ENCODE assay signal across 1 cellular context in the genomic region with DNA sequence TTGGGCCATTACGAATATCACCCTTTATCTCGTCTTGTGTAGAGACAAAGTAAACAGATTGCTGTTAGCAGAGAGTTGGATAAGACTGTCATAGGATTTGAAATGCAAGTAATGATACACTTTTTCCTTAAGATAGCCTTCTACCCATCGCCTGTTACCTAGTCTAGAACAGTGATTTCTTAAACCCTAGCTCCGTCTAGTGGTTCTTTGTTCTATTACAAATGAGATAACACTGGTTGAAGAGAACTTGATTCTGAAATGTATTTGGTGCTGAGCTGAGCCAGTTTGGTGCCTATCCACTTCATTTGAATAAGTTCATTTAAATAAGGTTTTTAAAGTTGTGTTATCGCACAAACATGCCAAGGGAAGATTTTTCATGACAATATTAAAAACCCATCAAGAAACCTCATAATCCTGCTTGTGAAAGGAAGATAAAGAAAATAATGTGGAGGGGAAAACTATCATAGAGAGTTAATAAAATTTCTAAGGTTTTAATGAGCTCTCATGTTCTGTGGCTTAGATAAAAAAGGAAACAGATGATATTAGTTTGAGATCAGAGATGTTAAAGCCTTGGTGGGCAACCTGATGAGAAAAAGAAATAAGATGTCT.
TF ChIP-seq lines count a peak whose summit lies in the region.

No MANE protein-coding gene starts in this region.

TF ChIP-seq in K562, 482 proteins besides CTCF, POLR2A, EP300 and RAD21 (continued from another document):
- TF ChIP-seq RCOR1 (IDR thresholded peaks at IDR 0.05; ENCODE audit: borderline replicate concordance in 1 of 2, low read depth in 2 of 2, low read length in 2 of 2) = 0 out of 4 replicates have a peak, but pooled peaks of 1 of the 2 experiments have one; percentile 45
- no peak for TF ChIP-seq ZC3H11A (IDR thresholded peaks at IDR 0.05; ENCODE audit: low read depth, low read length)
- peak; percentile 74 for TF ChIP-seq DEAF1 (CRISPR knock-in tag; IDR thresholded peaks at IDR 0.05)
- 0 out of 2 replicates have a peak, but pooled peaks have one; percentile 24 for TF ChIP-seq CC2D1A (IDR thresholded peaks at IDR 0.05)
- TF ChIP-seq RFX1 (IDR thresholded peaks at IDR 0.05) = no peak
- TF ChIP-seq GTF2A2 (tag; IDR thresholded peaks at IDR 0.05) = no peak
- TF ChIP-seq JUND (IDR thresholded peaks at IDR 0.05; ENCODE audit: borderline replicate concordance, low read depth, low read length) = 0 out of 2 replicates have a peak, but pooled peaks have one; percentile 6
- TF ChIP-seq JUND (tag; IDR thresholded peaks at IDR 0.05; ENCODE audit: borderline replicate concordance, low read depth, low read length) = no peak
- TF ChIP-seq ATF1 (CRISPR knock-in tag; IDR thresholded peaks at IDR 0.05) = no peak
- TF ChIP-seq ATF1 (tag; IDR thresholded peaks at IDR 0.05) = 0 out of 2 replicates have a peak, but pooled peaks have one; percentile 18
- TF ChIP-seq, protein P1, sequence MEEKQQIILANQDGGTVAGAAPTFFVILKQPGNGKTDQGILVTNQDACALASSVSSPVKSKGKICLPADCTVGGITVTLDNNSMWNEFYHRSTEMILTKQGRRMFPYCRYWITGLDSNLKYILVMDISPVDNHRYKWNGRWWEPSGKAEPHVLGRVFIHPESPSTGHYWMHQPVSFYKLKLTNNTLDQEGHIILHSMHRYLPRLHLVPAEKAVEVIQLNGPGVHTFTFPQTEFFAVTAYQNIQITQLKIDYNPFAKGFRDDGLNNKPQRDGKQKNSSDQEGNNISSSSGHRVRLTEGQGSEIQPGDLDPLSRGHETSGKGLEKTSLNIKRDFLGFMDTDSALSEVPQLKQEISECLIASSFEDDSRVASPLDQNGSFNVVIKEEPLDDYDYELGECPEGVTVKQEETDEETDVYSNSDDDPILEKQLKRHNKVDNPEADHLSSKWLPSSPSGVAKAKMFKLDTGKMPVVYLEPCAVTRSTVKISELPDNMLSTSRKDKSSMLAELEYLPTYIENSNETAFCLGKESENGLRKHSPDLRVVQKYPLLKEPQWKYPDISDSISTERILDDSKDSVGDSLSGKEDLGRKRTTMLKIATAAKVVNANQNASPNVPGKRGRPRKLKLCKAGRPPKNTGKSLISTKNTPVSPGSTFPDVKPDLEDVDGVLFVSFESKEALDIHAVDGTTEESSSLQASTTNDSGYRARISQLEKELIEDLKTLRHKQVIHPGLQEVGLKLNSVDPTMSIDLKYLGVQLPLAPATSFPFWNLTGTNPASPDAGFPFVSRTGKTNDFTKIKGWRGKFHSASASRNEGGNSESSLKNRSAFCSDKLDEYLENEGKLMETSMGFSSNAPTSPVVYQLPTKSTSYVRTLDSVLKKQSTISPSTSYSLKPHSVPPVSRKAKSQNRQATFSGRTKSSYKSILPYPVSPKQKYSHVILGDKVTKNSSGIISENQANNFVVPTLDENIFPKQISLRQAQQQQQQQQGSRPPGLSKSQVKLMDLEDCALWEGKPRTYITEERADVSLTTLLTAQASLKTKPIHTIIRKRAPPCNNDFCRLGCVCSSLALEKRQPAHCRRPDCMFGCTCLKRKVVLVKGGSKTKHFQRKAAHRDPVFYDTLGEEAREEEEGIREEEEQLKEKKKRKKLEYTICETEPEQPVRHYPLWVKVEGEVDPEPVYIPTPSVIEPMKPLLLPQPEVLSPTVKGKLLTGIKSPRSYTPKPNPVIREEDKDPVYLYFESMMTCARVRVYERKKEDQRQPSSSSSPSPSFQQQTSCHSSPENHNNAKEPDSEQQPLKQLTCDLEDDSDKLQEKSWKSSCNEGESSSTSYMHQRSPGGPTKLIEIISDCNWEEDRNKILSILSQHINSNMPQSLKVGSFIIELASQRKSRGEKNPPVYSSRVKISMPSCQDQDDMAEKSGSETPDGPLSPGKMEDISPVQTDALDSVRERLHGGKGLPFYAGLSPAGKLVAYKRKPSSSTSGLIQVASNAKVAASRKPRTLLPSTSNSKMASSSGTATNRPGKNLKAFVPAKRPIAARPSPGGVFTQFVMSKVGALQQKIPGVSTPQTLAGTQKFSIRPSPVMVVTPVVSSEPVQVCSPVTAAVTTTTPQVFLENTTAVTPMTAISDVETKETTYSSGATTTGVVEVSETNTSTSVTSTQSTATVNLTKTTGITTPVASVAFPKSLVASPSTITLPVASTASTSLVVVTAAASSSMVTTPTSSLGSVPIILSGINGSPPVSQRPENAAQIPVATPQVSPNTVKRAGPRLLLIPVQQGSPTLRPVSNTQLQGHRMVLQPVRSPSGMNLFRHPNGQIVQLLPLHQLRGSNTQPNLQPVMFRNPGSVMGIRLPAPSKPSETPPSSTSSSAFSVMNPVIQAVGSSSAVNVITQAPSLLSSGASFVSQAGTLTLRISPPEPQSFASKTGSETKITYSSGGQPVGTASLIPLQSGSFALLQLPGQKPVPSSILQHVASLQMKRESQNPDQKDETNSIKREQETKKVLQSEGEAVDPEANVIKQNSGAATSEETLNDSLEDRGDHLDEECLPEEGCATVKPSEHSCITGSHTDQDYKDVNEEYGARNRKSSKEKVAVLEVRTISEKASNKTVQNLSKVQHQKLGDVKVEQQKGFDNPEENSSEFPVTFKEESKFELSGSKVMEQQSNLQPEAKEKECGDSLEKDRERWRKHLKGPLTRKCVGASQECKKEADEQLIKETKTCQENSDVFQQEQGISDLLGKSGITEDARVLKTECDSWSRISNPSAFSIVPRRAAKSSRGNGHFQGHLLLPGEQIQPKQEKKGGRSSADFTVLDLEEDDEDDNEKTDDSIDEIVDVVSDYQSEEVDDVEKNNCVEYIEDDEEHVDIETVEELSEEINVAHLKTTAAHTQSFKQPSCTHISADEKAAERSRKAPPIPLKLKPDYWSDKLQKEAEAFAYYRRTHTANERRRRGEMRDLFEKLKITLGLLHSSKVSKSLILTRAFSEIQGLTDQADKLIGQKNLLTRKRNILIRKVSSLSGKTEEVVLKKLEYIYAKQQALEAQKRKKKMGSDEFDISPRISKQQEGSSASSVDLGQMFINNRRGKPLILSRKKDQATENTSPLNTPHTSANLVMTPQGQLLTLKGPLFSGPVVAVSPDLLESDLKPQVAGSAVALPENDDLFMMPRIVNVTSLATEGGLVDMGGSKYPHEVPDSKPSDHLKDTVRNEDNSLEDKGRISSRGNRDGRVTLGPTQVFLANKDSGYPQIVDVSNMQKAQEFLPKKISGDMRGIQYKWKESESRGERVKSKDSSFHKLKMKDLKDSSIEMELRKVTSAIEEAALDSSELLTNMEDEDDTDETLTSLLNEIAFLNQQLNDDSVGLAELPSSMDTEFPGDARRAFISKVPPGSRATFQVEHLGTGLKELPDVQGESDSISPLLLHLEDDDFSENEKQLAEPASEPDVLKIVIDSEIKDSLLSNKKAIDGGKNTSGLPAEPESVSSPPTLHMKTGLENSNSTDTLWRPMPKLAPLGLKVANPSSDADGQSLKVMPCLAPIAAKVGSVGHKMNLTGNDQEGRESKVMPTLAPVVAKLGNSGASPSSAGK (IDR thresholded peaks at IDR 0.05) = 0 out of 2 replicates have a peak, but pooled peaks have one; percentile 12
- TF ChIP-seq TGIF2 (CRISPR knock-in tag; IDR thresholded peaks at IDR 0.05) = no peak
- TF ChIP-seq KLF16 (IDR thresholded peaks at IDR 0.05) = peak; percentile 41; the same call in 1 of the 2 replicates
- TF ChIP-seq SMC3 (conservative IDR thresholded peaks at IDR 0.05; ENCODE audit: insufficient read depth, low read depth, low read length) = peak; percentile 63
